Comparison of ENCODE assay signal across 10 cellular contexts in the genomic region with DNA sequence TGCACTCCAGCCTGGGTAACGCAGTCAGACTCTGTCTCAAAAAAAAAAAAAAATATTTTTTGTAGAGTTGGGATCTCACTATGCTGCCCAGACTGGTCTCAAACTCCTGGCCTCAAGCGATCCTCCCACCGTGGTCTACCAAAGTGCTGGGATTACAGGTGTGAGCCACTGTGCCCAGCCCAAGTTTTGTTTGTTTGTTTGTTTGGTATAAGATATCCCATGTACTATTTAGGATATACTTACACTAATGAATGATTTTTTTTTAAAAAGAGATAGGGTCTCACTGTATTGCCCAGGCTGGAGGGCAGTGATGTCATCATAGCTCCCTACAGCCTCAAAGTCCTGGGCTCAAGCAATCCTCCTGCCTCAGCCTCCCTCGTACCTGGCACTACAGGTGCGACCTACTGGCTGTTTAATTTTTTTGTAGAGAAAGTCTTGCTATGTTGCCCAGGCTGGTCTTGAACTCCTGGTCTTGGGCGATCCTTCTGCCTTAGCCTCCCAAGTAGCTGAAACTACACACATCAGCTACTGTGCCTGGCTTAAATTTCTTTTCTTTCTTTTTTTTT. TPM values are rescaled to one million over a fixed set of nuclear protein-coding genes. Genes with fewer than 3 reads are reported as not detected.
"Had no signal": no experiment of that assay in that cellular context is flagged by ENCODE, and none has a peak within 500 bp of the region (broad histone marks: within the 10 kb centered on the region; RNA-seq: fewer than 3 reads in every experiment).

No MANE protein-coding gene starts in this region.

- H3K4me3 Mint-ChIP-seq: GM23338, H9, HFFc6 had no signal

- H3K27ac ChIP-seq: HL-60 had no signal

- DNase-seq: H9, HCEC 1CT, HFFc6, IMR-90, KBM-7 had no signal

- H3K4me3 ChIP-seq: GM23338 had no signal

- H3K9me3 Mint-ChIP-seq: GM23338 had no signal

- H2AFZ ChIP-seq: GM23338 had no signal

- H3K4me2 ChIP-seq: GM23338 had no signal

- ATAC-seq: GM23338 had no signal

- H3K27ac Mint-ChIP-seq: GM23338, H9, HFFc6 had no signal

- FAIRE-seq: H1, H54 had no signal

RNA-seq across cellular contexts. Expression of gene TLE6, which starts 24.0 kb away (rescaled TPM):
- total RNA-seq: HT1080 had no signal

RNA-seq across cellular contexts. Expression of gene TLE2, which starts 27.8 kb away (rescaled TPM):
- total RNA-seq: HT1080 had no signal

RNA-seq across cellular contexts. Expression of gene ZNF77, which starts 56.5 kb away (rescaled TPM):
- total RNA-seq: HT1080 had no signal
